ENCODE assay signal across 8 cellular contexts in the genomic region with DNA sequence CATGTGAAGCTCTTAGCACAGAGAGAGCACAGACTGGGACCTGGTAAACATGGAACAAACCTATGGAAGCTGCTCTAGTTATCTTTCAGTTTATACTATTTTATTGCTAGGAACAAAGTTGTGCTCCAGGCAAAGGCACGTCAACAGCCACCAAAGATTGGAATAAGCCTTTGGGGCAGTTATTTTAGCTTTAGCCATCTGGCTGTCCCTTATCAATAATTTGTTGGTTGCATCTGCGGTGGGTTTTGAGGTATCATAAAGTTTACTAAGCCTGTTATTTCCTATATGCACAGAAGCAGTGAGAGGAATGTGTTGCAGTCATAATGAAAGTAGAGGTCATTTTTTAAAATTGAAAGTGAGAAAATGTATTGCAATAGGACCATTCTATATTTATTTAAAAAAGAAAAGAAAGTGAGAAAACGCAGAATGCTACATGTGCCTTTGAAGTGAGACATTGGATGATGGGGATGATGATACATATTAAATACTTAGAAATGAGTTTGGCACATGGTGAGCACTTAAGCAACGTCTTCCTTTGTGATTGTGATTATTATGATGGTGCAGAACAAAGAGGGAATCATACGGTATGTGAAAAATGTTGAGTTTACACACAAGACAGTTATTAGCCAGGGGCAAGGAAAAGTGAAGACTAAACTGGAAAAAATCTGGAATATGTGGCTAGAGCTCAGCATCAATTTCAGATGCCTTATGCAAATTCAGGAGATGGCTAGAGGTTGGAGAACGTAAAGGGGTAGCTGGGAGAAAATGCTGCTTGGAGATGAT. TPM values are rescaled to one million over a fixed set of nuclear protein-coding genes. Genes with fewer than 3 reads are reported as not detected.
DNase-seq lines count a peak whose midpoint lies in the region; ATAC-seq, FAIRE-seq and TF ChIP-seq lines count a peak whose summit lies in the region.

No MANE protein-coding gene starts in this region.

- peak overlapping the region; percentile 55 for H3K4me2 ChIP-seq in KMS-11

- DNase-seq in GM12891 (ENCODE audit: insufficient read length, low spot score): no peak
- DNase-seq in foreskin keratinocyte: peak; percentile 96 to 99
- no peak for DNase-seq in WERI-Rb-1
- no peak for DNase-seq in cardiac septum (ENCODE audit: low spot score)
- no peak for DNase-seq in ureter (ENCODE audit: low spot score)
- DNase-seq in HuH-7.5 (ENCODE audit: low spot score): no peak

- H3K27ac ChIP-seq in KMS-11 (no peak overlapping the region), foreskin keratinocyte (peak overlapping the region; percentile 26), WERI-Rb-1 (no peak overlapping the region)

- no peak overlapping the region for H3K9ac ChIP-seq in KMS-11

- H4K20me1 ChIP-seq in KMS-11 (ENCODE audit: insufficient read depth): no peaks in the 10 kb centered on the region

- H3K4me3 ChIP-seq in KMS-11 (IDR thresholded peaks at IDR 0.05; ENCODE audit: insufficient read depth, low read depth, low read length): no peak overlapping the region
- no peak overlapping the region for H3K4me3 ChIP-seq in WERI-Rb-1 (ENCODE audit: low read depth, low read length)

- H3K36me3 ChIP-seq in KMS-11 (ENCODE audit: insufficient read depth) (no peaks in the 10 kb centered on the region), WERI-Rb-1 (no peaks in the 10 kb centered on the region)

- intact Hi-C loops in cardiac septum (cut with DNase I): no loop called here

- TF ChIP-seq POLR2A in GM12891 (IDR thresholded peaks at IDR 0.05; ENCODE audit: low read depth, low read length): no peak

- H3K27me3 ChIP-seq in KMS-11 (ENCODE audit: insufficient read depth, low read depth): no peaks in the 10 kb centered on the region; the same call in 1 of the 2 replicates
- no peaks in the 10 kb centered on the region for H3K27me3 ChIP-seq in foreskin keratinocyte
- H3K27me3 ChIP-seq in WERI-Rb-1 (ENCODE audit: insufficient read depth, low read depth, severe bottlenecking): no peaks in the 10 kb centered on the region

- TF ChIP-seq CTCF in KMS-11 (conservative IDR thresholded peaks at IDR 0.05; ENCODE audit: low read depth, low read length): no peak
- no peak for TF ChIP-seq CTCF in foreskin keratinocyte (conservative IDR thresholded peaks at IDR 0.05)
- TF ChIP-seq CTCF in WERI-Rb-1 (IDR thresholded peaks at IDR 0.05; ENCODE audit: low read depth, low read length): no peak

- peak; percentile 79 for FAIRE-seq in GM12891 (lab: Jason Lieb, UNC)

- H3K4me1 ChIP-seq in KMS-11 (ENCODE audit: low read depth, poor library complexity, severe bottlenecking) (peaks cover 23% of the 10 kb centered on the region), foreskin keratinocyte (peaks cover 22% of the 10 kb centered on the region)

- ATAC-seq in GM21619 (IDR thresholded peaks at IDR 0.05; ENCODE audit: unreplicated experiment): peak; percentile 86
- ATAC-seq in foreskin keratinocyte: peak; percentile 90

- no peaks in the 10 kb centered on the region for H3K9me3 ChIP-seq in WERI-Rb-1 (ENCODE audit: severe bottlenecking)

- no peaks in the 10 kb centered on the region for H3K79me2 ChIP-seq in KMS-11 (ENCODE audit: insufficient read depth, low read depth)

- H2AFZ ChIP-seq in KMS-11 (ENCODE audit: low read depth): no peak overlapping the region

TF ChIP-seq in GM12891, 5 proteins besides CTCF, POLR2A, EP300 and RAD21:
- TF ChIP-seq POLR2AphosphoS5 (IDR thresholded peaks at IDR 0.05; ENCODE audit: low read depth, low read length): no peak
- TF ChIP-seq POU2F2 (IDR thresholded peaks at IDR 0.05; ENCODE audit: low read depth, low read length): no peak
- TF ChIP-seq PAX5 (IDR thresholded peaks at IDR 0.05; ENCODE audit: insufficient read depth, low read length, severe bottlenecking): no peak
- no peak for TF ChIP-seq TAF1 (IDR thresholded peaks at IDR 0.05; ENCODE audit: low read depth, low read length)
- no peak for TF ChIP-seq SPI1 (IDR thresholded peaks at IDR 0.05; ENCODE audit: low read depth, low read length)

RNA-seq across cellular contexts. Expression of a gene that starts 58.3 kb away (rescaled TPM):
- 1.1 TPM for polyA plus RNA-seq in GM12891 (2012; ENCODE audit: low read depth, missing spikeins)
- 39.0 and 39.9 TPM in 2 replicates for total RNA-seq in foreskin keratinocyte
- 24.2 and 25.0 TPM in 2 replicates for polyA plus RNA-seq in foreskin keratinocyte
- total RNA-seq in cardiac septum: 4.0 TPM
- total RNA-seq in ureter: 32.9 TPM

Comparison
In these comparisons a context has a peak if more than half of its experiments do, and no peak if none do; other contexts are left out.
1. DNase-seq: peak in foreskin keratinocyte (2 of 2); none in GM12891 (single experiment), WERI-Rb-1 (single experiment), cardiac septum (single experiment), ureter (single experiment) and HuH-7.5 (single experiment).